In the genomic region with DNA sequence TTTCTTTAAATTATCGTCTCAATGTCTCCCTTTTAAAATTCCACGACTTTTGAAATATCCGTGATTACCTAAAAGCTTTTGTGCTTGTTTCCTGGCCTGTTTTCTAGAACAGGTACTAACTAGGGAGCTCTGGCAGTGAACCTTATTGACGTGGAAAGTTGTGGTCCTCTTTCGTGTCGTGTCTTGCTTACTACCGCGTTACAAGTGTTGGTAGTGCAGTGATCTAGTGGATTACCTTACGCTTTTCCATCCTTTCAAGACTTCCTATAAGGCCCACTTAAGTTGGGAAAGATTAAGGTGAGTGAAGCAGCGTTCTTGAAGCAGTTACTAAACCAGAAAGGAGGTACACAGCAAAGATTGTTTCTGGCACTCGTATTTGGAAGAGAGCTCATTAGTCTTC, we compare ENCODE assay signal across 8 cellular contexts. TPM values are rescaled to one million over a fixed set of nuclear protein-coding genes. Genes with fewer than 3 reads are reported as not detected.
DNase-seq lines count a peak whose midpoint lies in the region; ATAC-seq, FAIRE-seq and TF ChIP-seq lines count a peak whose summit lies in the region.

No MANE protein-coding gene starts in this region.

- peaks cover 28% of the 10 kb centered on the region for H3K4me1 Mint-ChIP-seq in neural progenitor cell

- H3K4me3 ChIP-seq in endothelial cell of umbilical vein (replicated peaks in 1 of 3; ENCODE audit: insufficient read depth in 1 of 3, low read depth in 1 of 3, low read length in 3 of 3) (peak overlapping the region; percentile 89 to 97 (median 94)), neural progenitor cell (peak overlapping the region; percentile 76)

- BruUV-seq in endothelial cell of umbilical vein (replicated peaks; lab: Mats Ljungman, UMichigan): no TSS peak

- H2AFZ ChIP-seq in endothelial cell of umbilical vein (ENCODE audit: low read depth, low read length) (no peak overlapping the region), neural progenitor cell (replicated peaks) (no peak overlapping the region)

- FAIRE-seq in RCC 7860 (lab: Jason Lieb, UNC) (no peak), endothelial cell of umbilical vein (lab: Jason Lieb, UNC) (peak; percentile 62)

- H3K27me3 ChIP-seq in endothelial cell of umbilical vein (ENCODE audit: control insufficient read depth in 2 of 2, insufficient read depth in 2 of 2, low read length in 2 of 2) (no peaks in the 10 kb centered on the region), neural progenitor cell (no peaks in the 10 kb centered on the region)

- H3K9ac ChIP-seq in endothelial cell of umbilical vein (replicated peaks; ENCODE audit: extremely low read depth, insufficient read depth, low read length) (peak overlapping the region; percentile 95), neural progenitor cell (peak overlapping the region; percentile 59)

- H3K4me2 ChIP-seq in endothelial cell of umbilical vein (ENCODE audit: insufficient read depth, low read length) (peak overlapping the region; percentile 93), neural progenitor cell (peak overlapping the region; percentile 82)

- H3K9me1 ChIP-seq in endothelial cell of umbilical vein (replicated peaks; ENCODE audit: control insufficient read depth, extremely low read depth, insufficient read depth, low read length): no peaks in the 10 kb centered on the region

- H3F3A ChIP-seq in neural progenitor cell (ENCODE audit: low read depth): peaks cover 45% of the 10 kb centered on the region

- POLR2A ChIA-PET in endothelial cell of umbilical vein (lab: Charles Lee): interaction anchor here (0.7 kb wide), 1 partner anchor 125 kb away, joined by 3 read pairs; no protein-coding TSS in a partner anchor

- H3K4me1 ChIP-seq in endothelial cell of umbilical vein (ENCODE audit: control insufficient read depth, extremely low read depth, insufficient read depth, low read length) (peaks cover 11% of the 10 kb centered on the region), neural progenitor cell (peaks cover 19% of the 10 kb centered on the region)

- no peaks in the 10 kb centered on the region for H3K9me3 Mint-ChIP-seq in neural progenitor cell

- peak overlapping the region; percentile 92 for H3K27ac ChIP-seq in endothelial cell of umbilical vein (ENCODE audit: insufficient read depth, low read depth, low read length)
- H3K27ac ChIP-seq in neural progenitor cell: no peak overlapping the region

- peaks cover 21% of the 10 kb centered on the region for H3K79me2 ChIP-seq in endothelial cell of umbilical vein (ENCODE audit: control insufficient read depth, insufficient read depth, low read length)
- H3K79me2 ChIP-seq in neural progenitor cell (ENCODE audit: low read depth): peaks cover 48% of the 10 kb centered on the region

- ATAC-seq in GM18873 (IDR thresholded peaks at IDR 0.05; ENCODE audit: low FRiP score, unreplicated experiment) (no peak), GM18909 (IDR thresholded peaks at IDR 0.05; ENCODE audit: poor library complexity, unreplicated experiment) (no peak)

- dilution Hi-C loops in endothelial cell of umbilical vein (cut with MboI; ENCODE audit: extremely low pct_ligation_motif_present, low sequenced_read_pairs): no loop called here

- H3K36me3 ChIP-seq in endothelial cell of umbilical vein (ENCODE audit: control insufficient read depth in 2 of 2, extremely low read depth in 1 of 2, insufficient read depth in 2 of 2, low read length in 2 of 2): peaks cover 8 to 12% of the 10 kb centered on the region in 2 experiments
- peaks cover 10% of the 10 kb centered on the region for H3K36me3 ChIP-seq in neural progenitor cell

- TF ChIP-seq CTCF in endothelial cell of umbilical vein (IDR thresholded peaks at IDR 0.05; ENCODE audit: extremely low read depth in 1 of 2, insufficient read depth in 1 of 2, low read depth in 1 of 2, low read length in 2 of 2) (no peak), neural progenitor cell (IDR thresholded peaks at IDR 0.05) (no peak)

- intact Hi-C loops in endothelial cell of umbilical vein (cut with micrococcal nuclease): loop anchor here (5.0 to 10.0 kb wide), 2 partner anchors 1135 to 1928 kb away; a partner anchor contains a TSS

- CTCF ChIA-PET in endothelial cell of umbilical vein (lab: Charles Lee): interaction anchor here (1.0 to 1.5 kb wide), 2 partner anchors 99 to 100 kb away, joined by 3 to 4 read pairs; no protein-coding TSS in a partner anchor

- H3K27me3 Mint-ChIP-seq in neural progenitor cell (ENCODE audit: insufficient read depth, low read depth): peaks cover 9% of the 10 kb centered on the region

- peak overlapping the region; percentile 92 for H3K4me3 Mint-ChIP-seq in neural progenitor cell

- H3K27ac Mint-ChIP-seq in neural progenitor cell: peak overlapping the region; percentile 3

- TF ChIP-seq POLR2A in endothelial cell of umbilical vein (IDR thresholded peaks at IDR 0.05; ENCODE audit: low read depth, low read length): no peak

- H4K20me1 ChIP-seq in endothelial cell of umbilical vein (replicated peaks; ENCODE audit: control insufficient read depth, extremely low read depth, insufficient read depth, low read length): peaks cover 11% of the 10 kb centered on the region
- H4K20me1 ChIP-seq in neural progenitor cell (ENCODE audit: low read depth): peaks cover 52% of the 10 kb centered on the region

- peaks cover 22% of the 10 kb centered on the region for H3K36me3 Mint-ChIP-seq in neural progenitor cell

- peak; percentile 4 for DNase-seq in NOMO-1 treated with DMSO at 0.1 percent for 48 hours (lab: John Stamatoyannopoulos, UW; ENCODE audit: unreplicated experiment)
- no peak for DNase-seq in NOMO-1 treated with dmso at 0.1 percent for 144 hours (lab: John Stamatoyannopoulos, UW; ENCODE audit: unreplicated experiment)
- peak; percentile 7 for DNase-seq in RCC 7860 (ENCODE audit: low spot score)
- DNase-seq in endothelial cell of umbilical vein (ENCODE audit: low read depth, low spot score): peak; percentile 41
- DNase-seq in neural progenitor cell (ENCODE audit: low spot score): no peak
- no peak for DNase-seq in NCI-H1092 (lab: John Stamatoyannopoulos, UW)

- no peaks in the 10 kb centered on the region for H3K9me3 ChIP-seq in endothelial cell of umbilical vein (replicated peaks; ENCODE audit: control insufficient read depth, insufficient read depth, low read length)
- no peaks in the 10 kb centered on the region for H3K9me3 ChIP-seq in neural progenitor cell (ENCODE audit: low read depth)

TF ChIP-seq in endothelial cell of umbilical vein, 7 proteins besides CTCF, POLR2A, EP300 and RAD21:
- TF ChIP-seq FOS (IDR thresholded peaks at IDR 0.05; ENCODE audit: borderline replicate concordance, insufficient read depth, low read length): no peak
- no peak for TF ChIP-seq JUN (IDR thresholded peaks at IDR 0.05; ENCODE audit: borderline replicate concordance, insufficient read depth, insufficient read length, low read depth)
- TF ChIP-seq POLR2AphosphoS5 (IDR thresholded peaks at IDR 0.05; ENCODE audit: insufficient read depth, low read depth, low read length): no peak
- TF ChIP-seq GATA2 (IDR thresholded peaks at IDR 0.05; ENCODE audit: insufficient read depth, insufficient read length, low read depth, low read length): no peak
- no peak for TF ChIP-seq EZH2 (IDR thresholded peaks at IDR 0.05; ENCODE audit: borderline replicate concordance, low read depth, low read length, severe bottlenecking)
- TF ChIP-seq, protein P1, sequence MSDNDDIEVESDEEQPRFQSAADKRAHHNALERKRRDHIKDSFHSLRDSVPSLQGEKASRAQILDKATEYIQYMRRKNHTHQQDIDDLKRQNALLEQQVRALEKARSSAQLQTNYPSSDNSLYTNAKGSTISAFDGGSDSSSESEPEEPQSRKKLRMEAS (IDR thresholded peaks at IDR 0.05; ENCODE audit: insufficient read depth, insufficient read length): no peak
- TF ChIP-seq MYC (IDR thresholded peaks at IDR 0.05; ENCODE audit: low read depth, low read length): no peak

RNA-seq across cellular contexts. Expression of a gene that starts 1.9 kb away (rescaled TPM):
- total RNA-seq in endothelial cell of umbilical vein (87.9 and 88.4 TPM in 2 replicates), neural progenitor cell (ENCODE audit: low replicate concordance) (140 and 236 TPM in 2 replicates)
- polyA plus RNA-seq in endothelial cell of umbilical vein: 7.1 and 9.6 TPM in 2 replicates
- 10.7 and 12.0 TPM in 2 replicates for polyA plus RNA-seq in endothelial cell of umbilical vein (2011; cell fraction: cytosol; rRNA removed)
- 22.1 and 26.1 TPM in 2 replicates for polyA plus RNA-seq in endothelial cell of umbilical vein (2011; cell fraction: nucleus; rRNA removed)
- polyA plus RNA-seq in endothelial cell of umbilical vein (2012): 41.6 and 42.0 TPM in 2 replicates
- 17.3 and 27.8 TPM in 2 replicates for polyA minus RNA-seq in endothelial cell of umbilical vein
- 30.8 TPM for polyA minus RNA-seq in endothelial cell of umbilical vein (2011; cell fraction: cytosol; rRNA and poly(A)+ RNA removed)
- 45.5 and 55.9 TPM in 2 replicates for polyA minus RNA-seq in endothelial cell of umbilical vein (2011; cell fraction: nucleus; rRNA and poly(A)+ RNA removed)

RNA-seq across cellular contexts. Expression of a gene that starts 35.4 kb away (rescaled TPM):
- total RNA-seq in endothelial cell of umbilical vein (0.18 TPM in 1 of 2 replicates, not detected in the other), neural progenitor cell (ENCODE audit: low replicate concordance) (19.2 and 23.2 TPM in 2 replicates)
- polyA plus RNA-seq in endothelial cell of umbilical vein: 0.06 and 0.07 TPM in 2 replicates
- 0.09 and 0.11 TPM in 2 replicates for polyA plus RNA-seq in endothelial cell of umbilical vein (2011; cell fraction: cytosol; rRNA removed)
- 0.16 and 0.21 TPM in 2 replicates for polyA plus RNA-seq in endothelial cell of umbilical vein (2011; cell fraction: nucleus; rRNA removed)
- 0.05 TPM in 1 of 2 replicates, not detected in the other for polyA plus RNA-seq in endothelial cell of umbilical vein (2012)
- polyA minus RNA-seq in endothelial cell of umbilical vein: 0.47 TPM in 1 of 2 replicates, not detected in the other
- polyA minus RNA-seq in endothelial cell of umbilical vein (2011; cell fraction: cytosol; rRNA and poly(A)+ RNA removed): not detected
- polyA minus RNA-seq in endothelial cell of umbilical vein (2011; cell fraction: nucleus; rRNA and poly(A)+ RNA removed): 0.34 TPM in 1 of 2 replicates, not detected in the other

Comparison
In these comparisons a context has a peak if more than half of its experiments do, and no peak if none do; other contexts are left out.
1. DNase-seq: peak in NOMO-1 treated with DMSO at 0.1 percent for 48 hours (single experiment), RCC 7860 (single experiment) and endothelial cell of umbilical vein (single experiment); none in NOMO-1 treated with dmso at 0.1 percent for 144 hours (single experiment), neural progenitor cell (single experiment) and NCI-H1092 (single experiment).
2. RNA of a gene that starts 35.4 kb away (total RNA-seq): 19.2 to 23.2 TPM in neural progenitor cell; 0.18 TPM in endothelial cell of umbilical vein; every median in the first group is over 10 times any median in the second.